In genomic region chr9:132020272-132020671, GRCh38 we compare ENCODE assay signal across 29 cellular contexts.
"Had no signal": no experiment of that assay in that cellular context is flagged by ENCODE, and none has a peak within 500 bp of the region (broad histone marks: within the 10 kb centered on the region; RNA-seq: fewer than 3 reads in every experiment).

No MANE protein-coding gene starts in this region.

- H3K27me3 Mint-ChIP-seq: activated naive CD8-positive, alpha-beta T cell; activated T-cell treated with anti-CD3 and anti-CD28 coated beads, Interleukin-2, amount 50 U/mL, for 24 hours; central memory CD8-positive, alpha-beta T cell; effector memory CD8-positive, alpha-beta T cell; progenitor cell of endocrine pancreas; stimulated activated naive CD8-positive, alpha-beta T cell treated with anti-CD3 and anti-CD28 coated beads, Interleukin-15, amount 100 ng/mL, for 72 hours; T-cell had no signal

- H3K36me3 ChIP-seq: adrenal gland, ascending aorta, brain microvascular endothelial cell, suprapubic skin, tibial nerve had no signal

- H3K4me3 ChIP-seq: adrenal gland, ascending aorta, suprapubic skin, tibial nerve had no signal

- H3K27ac Mint-ChIP-seq: activated naive CD8-positive, alpha-beta T cell; activated T-cell treated with anti-CD3 and anti-CD28 coated beads, Interleukin-2, amount 50 U/mL, for 24 hours; activated T-helper 2 cell treated with anti-CD3 and anti-CD28 coated beads, Interferon-gamma antibody, Interleukin-2, Interleukin-4, amounts not matched to agents 10 μg/mL and 5 μg/mL and 100 μg/mL, durations not matched to agents 14 hours and 24 hours and 36 hours; effector memory CD8-positive, alpha-beta T cell; immature natural killer cell; mesothelial cell of epicardium; natural killer cell; progenitor cell of endocrine pancreas; stimulated activated effector memory CD8-positive, alpha-beta T cell treated with anti-CD3 and anti-CD28 coated beads, Interleukin-12 subunit alpha, Interleukin-12 subunit beta, amount 100 ng/mL, for 72 hours; stimulated activated naive CD8-positive, alpha-beta T cell treated with anti-CD3 and anti-CD28 coated beads, Interleukin-15, amount 100 ng/mL, for 72 hours; T-cell had no signal

- FAIRE-seq: colon had no signal

- H3K4me3 Mint-ChIP-seq: activated naive CD8-positive, alpha-beta T cell; activated T-cell treated with anti-CD3 and anti-CD28 coated beads, Interleukin-2, amount 50 U/mL, for 24 hours; central memory CD8-positive, alpha-beta T cell; effector memory CD8-positive, alpha-beta T cell; immature natural killer cell; mesothelial cell of epicardium; natural killer cell; stimulated activated effector memory CD8-positive, alpha-beta T cell treated with anti-CD3 and anti-CD28 coated beads, Interleukin-12 subunit alpha, Interleukin-12 subunit beta, amount 100 ng/mL, for 72 hours; stimulated activated naive CD8-positive, alpha-beta T cell treated with anti-CD3 and anti-CD28 coated beads, Interleukin-15, amount 100 ng/mL, for 72 hours; T-cell had no signal

- H3K27ac ChIP-seq: adrenal gland, ascending aorta, brain microvascular endothelial cell, foreskin keratinocyte, suprapubic skin, tibial nerve had no signal

- H3K9me3 ChIP-seq: adrenal gland, ascending aorta, suprapubic skin, tibial nerve had no signal

- DNase-seq: activated CD4-positive, alpha-beta T cell treated with anti-CD3 and anti-CD28 coated beads for 1 hour; activated CD8-positive, alpha-beta memory T cell treated with anti-CD3 and anti-CD28 coated beads for 24 hours; activated CD8-positive, alpha-beta memory T cell treated with anti-CD3 and anti-CD28 coated beads, Interleukin-2, amount 50 U/mL, for 4 hours; activated naive CD4-positive, alpha-beta T cell; activated T-cell treated with anti-CD3 and anti-CD28 coated beads, Interleukin-2, amount 50 U/mL, for 24 hours; adrenal gland; brain microvascular endothelial cell; dorsolateral prefrontal cortex; effector memory CD8-positive, alpha-beta T cell; foreskin keratinocyte; immature natural killer cell; left ventricle myocardium superior; mammary epithelial cell; natural killer cell; right cardiac atrium; stimulated activated CD4-positive, alpha-beta T cell treated with anti-CD3 and anti-CD28 coated beads, Interleukin-2, amount 100 ng/mL, for 24 hours; stimulated activated naive CD8-positive, alpha-beta T cell treated with anti-CD3 and anti-CD28 coated beads, Interleukin-15, amount 100 ng/mL, for 72 hours; T-cell; T-helper 9 cell had no signal

- H3K36me3 Mint-ChIP-seq: immature natural killer cell; mesothelial cell of epicardium; natural killer cell; stimulated activated effector memory CD8-positive, alpha-beta T cell treated with anti-CD3 and anti-CD28 coated beads, Interleukin-12 subunit alpha, Interleukin-12 subunit beta, amount 100 ng/mL, for 72 hours had no signal

- H3K27me3 ChIP-seq: adrenal gland, ascending aorta, brain microvascular endothelial cell, dorsolateral prefrontal cortex, foreskin keratinocyte, suprapubic skin, tibial nerve had no signal

- ATAC-seq: effector memory CD8-positive, alpha-beta T cell; foreskin keratinocyte; natural killer cell; right cardiac atrium; stimulated activated effector memory CD8-positive, alpha-beta T cell treated with anti-CD3 and anti-CD28 coated beads, Interleukin-12 subunit alpha, Interleukin-12 subunit beta, amount 100 ng/mL, for 72 hours; stimulated activated naive CD8-positive, alpha-beta T cell treated with anti-CD3 and anti-CD28 coated beads, Interleukin-15, amount 100 ng/mL, for 72 hours; T-cell had no signal

- H3K4me1 ChIP-seq: suprapubic skin had no signal
